ENCODE assay signal across 26 cellular contexts in the genomic region with DNA sequence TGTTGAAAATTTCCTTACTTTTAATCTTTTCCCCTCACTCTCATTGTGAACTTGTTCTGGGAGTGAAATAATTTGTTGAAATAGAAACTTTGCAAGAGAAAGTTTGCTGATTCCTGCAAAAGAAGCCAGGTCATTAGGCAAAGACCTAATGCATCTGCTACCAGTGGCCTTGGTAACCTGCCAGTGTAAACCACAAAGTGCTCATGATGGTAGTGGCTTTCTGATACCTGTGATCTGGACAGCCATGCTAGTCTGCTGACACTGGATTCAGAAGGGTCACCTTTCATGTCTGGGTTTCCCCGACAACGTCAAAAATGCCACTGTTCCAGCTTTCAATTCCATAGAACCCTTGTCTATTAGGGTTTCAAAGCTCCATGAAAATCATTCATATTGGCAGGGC.
"Had no signal": no experiment of that assay in that cellular context is flagged by ENCODE, and none has a peak within 500 bp of the region (broad histone marks: within the 10 kb centered on the region; RNA-seq: fewer than 3 reads in every experiment).

No MANE protein-coding gene starts in this region.

- H3K9ac ChIP-seq: parathyroid adenoma had no signal

- H3K79me2 ChIP-seq: parathyroid adenoma had no signal

- ATAC-seq: left cardiac atrium; left lobe of liver; lower lobe of right lung; naive thymus-derived CD8-positive, alpha-beta T cell; right lobe of liver; stimulated activated memory B cell treated with anti-CD40 and anti-IgM and Interleukin-4, amounts not matched to agents 10 μg/mL and 1 μg/mL and 100 μg/mL, for 72 hours; stimulated activated naive CD8-positive, alpha-beta T cell treated with anti-CD3 and anti-CD28 coated beads, Interleukin-15, Interleukin-2, amounts not matched to agents 100 U/mL and 50 U/mL, for 24 hours had no signal

- H3K4me2 ChIP-seq: smooth muscle cell had no signal

- H3K9me3 ChIP-seq: lower lobe of right lung, right atrium auricular region, right lobe of liver, testis, thyroid gland, transverse colon, upper lobe of left lung had no signal

- H3K4me3 Mint-ChIP-seq: naive thymus-derived CD8-positive, alpha-beta T cell; nephron; neural crest cell; stimulated activated memory B cell treated with anti-CD40 and anti-IgM and Interleukin-4, amounts not matched to agents 10 μg/mL and 1 μg/mL and 100 μg/mL, for 72 hours had no signal

- H3K36me3 ChIP-seq: lower lobe of right lung, right atrium auricular region, right lobe of liver, stomach, thyroid gland, transverse colon, upper lobe of left lung had no signal

- H3K36me3 Mint-ChIP-seq: stimulated activated memory B cell treated with anti-CD40 and anti-IgM and Interleukin-4, amounts not matched to agents 10 μg/mL and 1 μg/mL and 100 μg/mL, for 72 hours had no signal

- H3K27ac Mint-ChIP-seq: naive thymus-derived CD8-positive, alpha-beta T cell; nephron; stimulated activated memory B cell treated with anti-CD40 and anti-IgM and Interleukin-4, amounts not matched to agents 10 μg/mL and 1 μg/mL and 100 μg/mL, for 72 hours had no signal

- H2AFZ ChIP-seq: parathyroid adenoma had no signal

- H3K27me3 ChIP-seq: right atrium auricular region, right lobe of liver, stomach, testis, thyroid gland, transverse colon, upper lobe of left lung had no signal

- H3K4me3 ChIP-seq: lower lobe of right lung, right atrium auricular region, right lobe of liver, smooth muscle cell, stomach, testis, thyroid gland, transverse colon, upper lobe of left lung had no signal

- DNase-seq: hippocampal formation; kidney glomerular epithelial cell; left cardiac atrium; lower lobe of right lung; mammary epithelial cell; mesenchymal stem cell; naive thymus-derived CD8-positive, alpha-beta T cell; nucleus accumbens; right lobe of liver; stimulated activated CD4-positive, alpha-beta T cell treated with anti-CD3 and anti-CD28 coated beads, Interleukin-1b, Interleukin-23, amount 100 ng/mL, for 48 hours; stimulated activated CD4-positive, alpha-beta T cell treated with anti-CD3 and anti-CD28 coated beads, Interleukin-2, amount 100 ng/mL, for 48 hours; stimulated activated CD4-positive, alpha-beta T cell treated with anti-CD3 and anti-CD28 coated beads, Interleukin-4, amount 100 ng/mL, for 4 hours; stimulated activated CD8-positive, alpha-beta memory T cell treated with anti-CD3 and anti-CD28 coated beads, Interleukin-4, amount 100 ng/mL, for 48 hours; stimulated activated naive CD8-positive, alpha-beta T cell treated with anti-CD3 and anti-CD28 coated beads, Interleukin-15, Interleukin-2, amounts not matched to agents 100 U/mL and 50 U/mL, for 24 hours; stomach; testis; thyroid gland; transverse colon had no signal

- H3K4me1 ChIP-seq: lower lobe of right lung, parathyroid adenoma, right atrium auricular region, right lobe of liver, testis, thyroid gland had no signal

- H3K27ac ChIP-seq: lower lobe of right lung, parathyroid adenoma, right atrium auricular region, right lobe of liver, stomach, testis, thyroid gland, transverse colon, upper lobe of left lung had no signal

- H3K4me1 Mint-ChIP-seq: stimulated activated memory B cell treated with anti-CD40 and anti-IgM and Interleukin-4, amounts not matched to agents 10 μg/mL and 1 μg/mL and 100 μg/mL, for 72 hours had no signal
